In the genomic region with DNA sequence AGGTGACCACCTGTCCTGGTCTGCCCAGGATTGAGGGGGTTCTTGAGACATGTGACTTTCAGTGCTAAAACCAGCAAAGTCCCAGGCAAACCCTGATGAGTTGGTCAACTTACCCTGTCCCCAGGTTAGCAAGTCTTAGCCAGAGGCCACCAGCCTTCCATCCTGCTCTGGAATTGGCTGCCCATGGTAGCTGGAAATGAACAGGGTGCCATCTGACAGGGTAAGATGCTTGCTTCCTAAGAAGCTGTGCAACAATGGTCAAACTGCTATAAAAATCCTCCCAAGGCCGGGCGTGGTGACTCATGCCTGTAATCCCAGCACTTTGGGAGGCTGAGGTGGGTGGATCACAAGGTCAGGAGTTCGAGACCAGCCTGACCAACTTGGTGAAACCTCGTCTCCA, we compare ENCODE assay signal across 22 cellular contexts. TPM values are rescaled to one million over a fixed set of nuclear protein-coding genes. Genes with fewer than 3 reads are reported as not detected.
DNase-seq lines count a peak whose midpoint lies in the region; TF ChIP-seq lines count a peak whose summit lies in the region.
"Had no signal": no experiment of that assay in that cellular context is flagged by ENCODE, and none has a peak within 500 bp of the region (broad histone marks: within the 10 kb centered on the region; RNA-seq: fewer than 3 reads in every experiment).

No MANE protein-coding gene starts in this region.

- no peak overlapping the region for H3K4me3 Mint-ChIP-seq in type B pancreatic cell
- H3K4me3 Mint-ChIP-seq: CD4-positive, CD25-positive, alpha-beta regulatory T cell; CD8-positive, alpha-beta memory T cell; HFFc6 had no signal

- H3K27ac ChIP-seq in HEK293 (ENCODE audit: extremely low read depth, low read depth, low read length), result no peak overlapping the region
- peak overlapping the region; percentile 47 for H3K27ac ChIP-seq in WERI-Rb-1
- no peak overlapping the region for H3K27ac ChIP-seq in sigmoid colon
- no peak overlapping the region for H3K27ac ChIP-seq in suprapubic skin
- H3K27ac ChIP-seq: GM23248, HL-60 had no signal

- intact Hi-C loops in sigmoid colon (cut with DNase I), result no loop called here

- 58 to 78% methylated on average over 4 of the region's 4 CpGs for WGBS in sigmoid colon, 2 donors
- WGBS in suprapubic skin, result 88% methylated on average over 4 of the region's 4 CpGs

- H3K9me3 Mint-ChIP-seq in type B pancreatic cell, result no peaks in the 10 kb centered on the region
- H3K9me3 Mint-ChIP-seq: CD4-positive, CD25-positive, alpha-beta regulatory T cell; CD8-positive, alpha-beta memory T cell; HFFc6 had no signal

- H3K4me1 ChIP-seq in HEK293 (ENCODE audit: control insufficient read depth, insufficient read depth, low read length), result no peaks in the 10 kb centered on the region
- H3K4me1 ChIP-seq in sigmoid colon, result peaks cover 0 to 6% (median 4%) of the 10 kb centered on the region in 4 donors
- peaks cover 13% of the 10 kb centered on the region for H3K4me1 ChIP-seq in suprapubic skin
- H3K4me1 ChIP-seq: BE2C had no signal

- H3K27ac Mint-ChIP-seq in type B pancreatic cell, result no peak overlapping the region
- H3K27ac Mint-ChIP-seq: CD4-positive, CD25-positive, alpha-beta regulatory T cell; HFFc6 had no signal

- H3K36me3 Mint-ChIP-seq in type B pancreatic cell, result no peaks in the 10 kb centered on the region

- POLR2A ChIA-PET in HEK293 (lab: Yijun Ruan, JAX), result no interaction called here

- TF ChIP-seq EP300 in sigmoid colon (IDR thresholded peaks at IDR 0.05), result no peak
- TF ChIP-seq EP300 in suprapubic skin (IDR thresholded peaks at IDR 0.05), result no peak

- H3K36me3 ChIP-seq in HEK293 (ENCODE audit: control insufficient read depth in 2 of 2, insufficient read depth in 1 of 2, low read length in 2 of 2) (no peaks in the 10 kb centered on the region), WERI-Rb-1 (no peaks in the 10 kb centered on the region), sigmoid colon (no peaks in the 10 kb centered on the region), suprapubic skin (no peaks in the 10 kb centered on the region)
- H3K36me3 ChIP-seq: BE2C, HAP-1 had no signal

- peaks cover 3% of the 10 kb centered on the region for H3K4me1 Mint-ChIP-seq in type B pancreatic cell (ENCODE audit: unreplicated experiment)
- H3K4me1 Mint-ChIP-seq: CD4-positive, CD25-positive, alpha-beta regulatory T cell had no signal

- H3K9me3 ChIP-seq in HEK293 (ENCODE audit: control insufficient read depth, insufficient read depth, low read depth, low read length) (no peaks in the 10 kb centered on the region), WERI-Rb-1 (ENCODE audit: severe bottlenecking) (no peaks in the 10 kb centered on the region), sigmoid colon (no peaks in the 10 kb centered on the region), suprapubic skin (no peaks in the 10 kb centered on the region)
- H3K9me3 ChIP-seq: BE2C, HAP-1 had no signal

- no peak for TF ChIP-seq CTCF in HEK293 (tag by site-specific recombination; IDR thresholded peaks at IDR 0.05)
- TF ChIP-seq CTCF in WERI-Rb-1 (IDR thresholded peaks at IDR 0.05; ENCODE audit: low read depth, low read length), result no peak
- no peak for TF ChIP-seq CTCF in sigmoid colon (IDR thresholded peaks at IDR 0.05)
- no peak for TF ChIP-seq CTCF in type B pancreatic cell (conservative IDR thresholded peaks at IDR 0.05)
- no peak for TF ChIP-seq CTCF in suprapubic skin (IDR thresholded peaks at IDR 0.05)

- TF ChIP-seq POLR2A in sigmoid colon (IDR thresholded peaks at IDR 0.05), result no peak
- no peak for TF ChIP-seq POLR2A in suprapubic skin (IDR thresholded peaks at IDR 0.05)

- H3K4me3 ChIP-seq in HEK293 (ENCODE audit: low read depth, low read length) (no peak overlapping the region), WERI-Rb-1 (ENCODE audit: low read depth, low read length) (no peak overlapping the region), sigmoid colon (no peak overlapping the region), suprapubic skin (no peak overlapping the region)
- H3K4me3 ChIP-seq: GM23248, HAP-1 had no signal

- DNase-seq in WERI-Rb-1, result no peak
- DNase-seq in myocyte (ENCODE audit: low read depth), result peak; percentile 80
- DNase-seq in sigmoid colon, result peak; percentile 29
- no peak for DNase-seq in type B pancreatic cell (ENCODE audit: extremely low spot score, unreplicated experiment)
- DNase-seq in NCI-H2029 (lab: John Stamatoyannopoulos, UW), result no peak
- DNase-seq in suprapubic skin (ENCODE audit: low spot score in 2 of 2), result no peak
- no peak for DNase-seq in NCI-H510A treated with DMSO at 0.1 percent for 48 hours (lab: John Stamatoyannopoulos, UW)
- DNase-seq: BE2C; C1 segment of cervical spinal cord; CD4-positive, CD25-positive, alpha-beta regulatory T cell; CD8-positive, alpha-beta memory T cell; COR-L47; GDM1; GM23248; HFFc6; IMR-90 had no signal

- H3K27me3 ChIP-seq in WERI-Rb-1 (ENCODE audit: insufficient read depth, low read depth, severe bottlenecking), result no peaks in the 10 kb centered on the region
- H3K27me3 ChIP-seq in sigmoid colon, result peaks cover 0 to 6% (median 0%) of the 10 kb centered on the region in 3 donors
- no peaks in the 10 kb centered on the region for H3K27me3 ChIP-seq in suprapubic skin

- CTCF ChIA-PET in HEK293 (lab: Yijun Ruan, JAX), result interaction anchor here (1.3 kb wide), 1 partner anchor 40 kb away, joined by 3 read pairs; no protein-coding TSS in a partner anchor

- H3K27me3 Mint-ChIP-seq in type B pancreatic cell, result peaks cover 58% of the 10 kb centered on the region

TF ChIP-seq in HEK293, 187 proteins besides CTCF, POLR2A, EP300 and RAD21:
- TF ChIP-seq ZFHX2 (tag by site-specific recombination; conservative IDR thresholded peaks at IDR 0.05), result peak; percentile 21; the same call in 1 of the 2 replicates
- no peak for TF ChIP-seq SP2 (tag by site-specific recombination; IDR thresholded peaks at IDR 0.05)

RNA-seq across cellular contexts. Expression of a gene that starts 22.8 kb away (rescaled TPM):
- total RNA-seq in myocyte, result 28.4 and 37.4 TPM in 2 replicates
- polyA plus RNA-seq in myocyte (2012), result 10.3 TPM
- 10 to 100 TPM; 18.6 to 28.5 (median 25.3) TPM for total RNA-seq in sigmoid colon
- 10 to 100 TPM in 1 of 3 donors, 1 to 10 TPM in 2; 6.0 to 22.6 (median 9.2) TPM for polyA plus RNA-seq in sigmoid colon
- total RNA-seq in type B pancreatic cell (ENCODE audit: low replicate concordance), result 62.2 and 76.5 TPM in 2 replicates
- total RNA-seq in suprapubic skin, result 10 to 100 TPM; 31.7 to 66.0 (median 53.4) TPM

RNA-seq across cellular contexts. Expression of a gene that starts 49.1 kb away (rescaled TPM):
- total RNA-seq in myocyte (not detected in 2 replicates), sigmoid colon (under 1 TPM in 1 of 4 donors, not detected in 3; under 0.01 TPM), type B pancreatic cell (ENCODE audit: low replicate concordance) (0.10 TPM in 1 of 2 replicates, not detected in the other), suprapubic skin (not detected)
- not detected for polyA plus RNA-seq in myocyte (2012)
- polyA plus RNA-seq in sigmoid colon, result under 1 TPM in 1 of 3 donors, not detected in 2; 0.29 TPM
- total RNA-seq: A172, GM23248, H4, HFFc6, HT1080, IMR-90 had no signal
- polyA plus RNA-seq: GM23248, IMR-90 had no signal

Comparison
In these comparisons a context has a peak if more than half of its experiments do, and no peak if none do; other contexts are left out.
1. DNase-seq: peak in myocyte (single experiment) and sigmoid colon (single experiment); none in WERI-Rb-1 (single experiment), type B pancreatic cell (single experiment), NCI-H2029 (single experiment), suprapubic skin (0 of 2) and NCI-H510A treated with DMSO at 0.1 percent for 48 hours (single experiment).